Comparison of ENCODE assay signal across 19 cellular contexts in the genomic region with DNA sequence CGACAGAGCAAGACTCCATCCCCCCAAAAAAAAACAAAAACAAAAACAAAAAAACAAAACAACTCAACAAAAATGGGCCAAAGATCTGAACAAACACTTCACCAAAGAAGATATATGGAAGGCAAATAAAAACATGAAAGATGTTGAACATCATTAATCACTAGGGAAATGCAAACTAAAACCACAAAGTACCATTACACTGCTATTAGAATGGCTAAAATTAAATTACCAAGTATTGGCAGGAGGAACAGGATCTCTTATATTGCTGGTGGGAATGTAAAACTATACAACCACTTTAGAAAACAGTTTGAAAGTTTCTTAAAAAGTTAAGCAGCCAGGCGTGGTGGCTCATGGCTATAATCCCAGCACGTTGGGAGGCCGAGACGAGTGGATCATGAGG. TPM values are rescaled to one million over a fixed set of nuclear protein-coding genes. Genes with fewer than 3 reads are reported as not detected.
DNase-seq lines count a peak whose midpoint lies in the region; ATAC-seq, FAIRE-seq and TF ChIP-seq lines count a peak whose summit lies in the region.
"Had no signal": no experiment of that assay in that cellular context is flagged by ENCODE, and none has a peak within 500 bp of the region (broad histone marks: within the 10 kb centered on the region; RNA-seq: fewer than 3 reads in every experiment).

No MANE protein-coding gene starts in this region.

- CTCF ChIA-PET in HEK293T (lab: Yijun Ruan, JAX): interaction anchor here (0.6 kb wide), 1 partner anchor 18 kb away, joined by 3 read pairs; no protein-coding TSS in a partner anchor

- FAIRE-seq in urothelium cell line (lab: Jason Lieb, UNC): peak; percentile 71
- FAIRE-seq: GM12878, GM19239, H1 had no signal

- H3K4me3 Mint-ChIP-seq in activated T-cell treated with anti-CD3 and anti-CD28 coated beads, Interleukin-2, amount 50 U/mL, for 72 hours: no peak overlapping the region
- H3K4me3 Mint-ChIP-seq: CD14-positive monocyte; CD4-positive, alpha-beta memory T cell; H9 had no signal

- ATAC-seq in activated T-cell treated with anti-CD3 and anti-CD28 coated beads, Interleukin-2, amount 50 U/mL, for 72 hours (replicated peaks in 1 of 2): no peak
- ATAC-seq: GM12878 had no signal

- DNase-seq in activated T-cell treated with anti-CD3 and anti-CD28 coated beads, Interleukin-2, amount 50 U/mL, for 72 hours: no peak
- DNase-seq in activated T-cell treated with anti-CD3 and anti-CD28 coated beads for 4 hours (no peak), HEK293T (ENCODE audit: extremely low spot score) (no peak), fibroblast of mammary gland (ENCODE audit: low read depth) (peak; percentile 14), urothelium cell line (ENCODE audit: low spot score) (no peak), head of caudate nucleus (no peak), NOMO-1 treated with dmso at 0.1 percent for 144 hours (lab: John Stamatoyannopoulos, UW; ENCODE audit: unreplicated experiment) (no peak), NAMALWA (ENCODE audit: low spot score) (no peak)
- DNase-seq: 8988T; CD4-positive, alpha-beta memory T cell; DMS153; DND-41; EL; H9 had no signal

- intact Hi-C loops in head of caudate nucleus (cut with DNase I): no loop called here

- TF ChIP-seq CTCF in fibroblast of mammary gland (conservative IDR thresholded peaks at IDR 0.05; ENCODE audit: control insufficient read depth, insufficient read depth, low read depth, low read length): no peak

- H3K36me3 Mint-ChIP-seq in activated T-cell treated with anti-CD3 and anti-CD28 coated beads, Interleukin-2, amount 50 U/mL, for 72 hours (ENCODE audit: insufficient read depth in 2 of 2): no peaks in the 10 kb centered on the region

- no peak overlapping the region for H3K4me3 ChIP-seq in fibroblast of mammary gland (ENCODE audit: control insufficient read depth, low read depth, low read length)
- H3K4me3 ChIP-seq: BLaER1, GM12878 had no signal

- H3K9me3 Mint-ChIP-seq in activated T-cell treated with anti-CD3 and anti-CD28 coated beads, Interleukin-2, amount 50 U/mL, for 72 hours: no peaks in the 10 kb centered on the region
- H3K9me3 Mint-ChIP-seq: CD14-positive monocyte; CD4-positive, alpha-beta memory T cell; H9 had no signal

- H3K27me3 Mint-ChIP-seq in activated T-cell treated with anti-CD3 and anti-CD28 coated beads, Interleukin-2, amount 50 U/mL, for 72 hours (ENCODE audit: low read depth): no peaks in the 10 kb centered on the region
- H3K27me3 Mint-ChIP-seq: CD4-positive, alpha-beta memory T cell had no signal

- H3K4me1 Mint-ChIP-seq in activated T-cell treated with anti-CD3 and anti-CD28 coated beads, Interleukin-2, amount 50 U/mL, for 72 hours (ENCODE audit: low read depth): peaks cover 27% of the 10 kb centered on the region

- peak overlapping the region; percentile 60 for H3K27ac Mint-ChIP-seq in activated T-cell treated with anti-CD3 and anti-CD28 coated beads, Interleukin-2, amount 50 U/mL, for 72 hours
- H3K27ac Mint-ChIP-seq: H9 had no signal

- POLR2A ChIA-PET in HEK293T (lab: Yijun Ruan, JAX): no interaction called here

TF ChIP-seq in HEK293T, 16 proteins besides CTCF, POLR2A, EP300 and RAD21:
- no peak for TF ChIP-seq ELF4 (IDR thresholded peaks at IDR 0.05)
- TF ChIP-seq, protein P1, sequence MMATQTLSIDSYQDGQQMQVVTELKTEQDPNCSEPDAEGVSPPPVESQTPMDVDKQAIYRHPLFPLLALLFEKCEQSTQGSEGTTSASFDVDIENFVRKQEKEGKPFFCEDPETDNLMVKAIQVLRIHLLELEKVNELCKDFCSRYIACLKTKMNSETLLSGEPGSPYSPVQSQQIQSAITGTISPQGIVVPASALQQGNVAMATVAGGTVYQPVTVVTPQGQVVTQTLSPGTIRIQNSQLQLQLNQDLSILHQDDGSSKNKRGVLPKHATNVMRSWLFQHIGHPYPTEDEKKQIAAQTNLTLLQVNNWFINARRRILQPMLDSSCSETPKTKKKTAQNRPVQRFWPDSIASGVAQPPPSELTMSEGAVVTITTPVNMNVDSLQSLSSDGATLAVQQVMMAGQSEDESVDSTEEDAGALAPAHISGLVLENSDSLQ (IDR thresholded peaks at IDR 0.05): peak; percentile 38; the same call in 1 of the 2 replicates

RNA-seq across cellular contexts. Expression of gene SOS2, which starts 12.9 kb away (rescaled TPM):
- 10 to 100 TPM; 38.2 to 41.7 TPM for total RNA-seq in activated T-cell treated with anti-CD3 and anti-CD28 coated beads, Interleukin-2, amount 50 U/mL, for 72 hours
